30 cellular contexts compared by ENCODE assay signal in genomic region chr3:72105306-72105705, GRCh38.
"Had no signal": no experiment of that assay in that cellular context is flagged by ENCODE, and none has a peak within 500 bp of the region (broad histone marks: within the 10 kb centered on the region; RNA-seq: fewer than 3 reads in every experiment).

No MANE protein-coding gene starts in this region.

- H3K9me3 Mint-ChIP-seq: activated naive CD4-positive, alpha-beta T cell treated with anti-CD3 and anti-CD28 coated beads, Interleukin-2, amount 50 U/mL, for 24 hours; activated naive CD8-positive, alpha-beta T cell treated with anti-CD3 and anti-CD28 coated beads, Interleukin-2, amount 50 U/mL, for 24 hours; activated T-helper 2 cell treated with anti-CD3 and anti-CD28 coated beads, Interferon-gamma antibody, Interleukin-2, Interleukin-4, amounts not matched to agents 10 μg/mL and 5 μg/mL and 100 μg/mL, durations not matched to agents 14 hours and 24 hours and 36 hours; central memory CD8-positive, alpha-beta T cell; nephron; stimulated activated naive B cell treated with anti-CD40 and anti-IgM and Interleukin-4, amounts not matched to agents 10 μg/mL and 1 μg/mL and 100 μg/mL, for 72 hours; T-cell; T-helper 2 cell treated with Interferon-gamma antibody and Interleukin-4, amounts not matched to agents 5 μg/mL and 100 μg/mL, for 36 hours had no signal

- H3K27me3 Mint-ChIP-seq: activated naive CD4-positive, alpha-beta T cell treated with anti-CD3 and anti-CD28 coated beads, Interleukin-2, amount 50 U/mL, for 24 hours had no signal

- H3K27ac ChIP-seq: breast epithelium, epithelial cell of prostate, esophagus squamous epithelium, heart left ventricle, ovary, sigmoid colon, stomach, suprapubic skin, tibial artery had no signal

- H3K27me3 ChIP-seq: breast epithelium, ovary, tibial artery had no signal

- H3K27ac Mint-ChIP-seq: activated CD4-positive, alpha-beta T cell treated with anti-CD3 and anti-CD28 coated beads for 36 hours; activated CD8-positive, alpha-beta memory T cell treated with anti-CD3 and anti-CD28 coated beads, Interleukin-2, amount 10 ng/mL, durations not matched to agents 7 days and 5 days; activated CD8-positive, alpha-beta T cell treated with anti-CD3 and anti-CD28 coated beads, Interleukin-2, amount 10 ng/mL, durations not matched to agents 7 days and 5 days; activated naive CD4-positive, alpha-beta T cell treated with anti-CD3 and anti-CD28 coated beads, Interleukin-2, amount 50 U/mL, for 24 hours; activated naive CD8-positive, alpha-beta T cell treated with anti-CD3 and anti-CD28 coated beads, Interleukin-2, amount 50 U/mL, for 24 hours; activated T-helper 2 cell treated with anti-CD3 and anti-CD28 coated beads, Interferon-gamma antibody, Interleukin-2, Interleukin-4, amounts not matched to agents 10 μg/mL and 5 μg/mL and 100 μg/mL, durations not matched to agents 14 hours and 24 hours and 36 hours; nephron; stimulated activated naive B cell treated with anti-CD40 and anti-IgM and Interleukin-4, amounts not matched to agents 10 μg/mL and 1 μg/mL and 100 μg/mL, for 72 hours; T-cell; T-helper 2 cell treated with Interferon-gamma antibody and Interleukin-4, amounts not matched to agents 5 μg/mL and 100 μg/mL, for 36 hours had no signal

- ATAC-seq: activated CD4-positive, alpha-beta T cell treated with anti-CD3 and anti-CD28 coated beads for 36 hours; activated CD8-positive, alpha-beta memory T cell treated with anti-CD3 and anti-CD28 coated beads, Interleukin-2, amount 10 ng/mL, durations not matched to agents 7 days and 5 days; activated CD8-positive, alpha-beta T cell treated with anti-CD3 and anti-CD28 coated beads, Interleukin-2, amount 10 ng/mL, durations not matched to agents 7 days and 5 days; activated naive CD8-positive, alpha-beta T cell treated with anti-CD3 and anti-CD28 coated beads, Interleukin-2, amount 50 U/mL, for 24 hours; heart left ventricle; left lobe of liver; stimulated activated naive B cell treated with anti-CD40 and anti-IgM and Interleukin-4, amounts not matched to agents 10 μg/mL and 1 μg/mL and 100 μg/mL, for 72 hours; T-cell had no signal

- H3K4me2 ChIP-seq: smooth muscle cell had no signal

- H3K36me3 Mint-ChIP-seq: activated CD8-positive, alpha-beta memory T cell treated with anti-CD3 and anti-CD28 coated beads, Interleukin-2, amount 10 ng/mL, durations not matched to agents 7 days and 5 days; activated naive CD4-positive, alpha-beta T cell treated with anti-CD3 and anti-CD28 coated beads, Interleukin-2, amount 50 U/mL, for 24 hours; stimulated activated naive B cell treated with anti-CD40 and anti-IgM and Interleukin-4, amounts not matched to agents 10 μg/mL and 1 μg/mL and 100 μg/mL, for 72 hours; T-cell had no signal

- DNase-seq: activated CD4-positive, alpha-beta T cell treated with anti-CD3 and anti-CD28 coated beads for 36 hours; activated CD4-positive, CD25-positive, alpha-beta regulatory T cell; activated CD8-positive, alpha-beta memory T cell treated with anti-CD3 and anti-CD28 coated beads, Interleukin-2, amount 10 ng/mL, durations not matched to agents 7 days and 5 days; activated CD8-positive, alpha-beta T cell treated with anti-CD3 and anti-CD28 coated beads, Interleukin-2, amount 10 ng/mL, durations not matched to agents 7 days and 5 days; activated naive CD8-positive, alpha-beta T cell treated with anti-CD3 and anti-CD28 coated beads, Interleukin-2, amount 50 U/mL, for 24 hours; activated T-cell treated with anti-CD3 and anti-CD28 coated beads, Interleukin-2, amount 50 U/mL, for 48 hours; dermis blood vessel endothelial cell; effector CD4-positive, alpha-beta T cell; esophagus squamous epithelium; heart left ventricle; mesendoderm; ovary; retina; sigmoid colon; stimulated activated CD4-positive, alpha-beta T cell treated with anti-CD3 and anti-CD28 coated beads, Interleukin-1b, Interleukin-23, amount 100 ng/mL, for 48 hours; stimulated activated naive B cell treated with anti-CD40 and anti-IgM and Interleukin-4, amounts not matched to agents 10 μg/mL and 1 μg/mL and 100 μg/mL, for 72 hours; stomach; T-cell; tibial artery had no signal

- H3K36me3 ChIP-seq: breast epithelium, esophagus squamous epithelium, heart left ventricle, ovary, sigmoid colon, stomach, suprapubic skin, tibial artery had no signal

- H3K9me3 ChIP-seq: breast epithelium, esophagus squamous epithelium, heart left ventricle, ovary, sigmoid colon, stomach, suprapubic skin, tibial artery had no signal

- H3K4me3 Mint-ChIP-seq: activated CD4-positive, alpha-beta T cell treated with anti-CD3 and anti-CD28 coated beads for 36 hours; activated CD8-positive, alpha-beta memory T cell treated with anti-CD3 and anti-CD28 coated beads, Interleukin-2, amount 10 ng/mL, durations not matched to agents 7 days and 5 days; activated CD8-positive, alpha-beta T cell treated with anti-CD3 and anti-CD28 coated beads, Interleukin-2, amount 10 ng/mL, durations not matched to agents 7 days and 5 days; activated naive CD4-positive, alpha-beta T cell treated with anti-CD3 and anti-CD28 coated beads, Interleukin-2, amount 50 U/mL, for 24 hours; activated naive CD8-positive, alpha-beta T cell treated with anti-CD3 and anti-CD28 coated beads, Interleukin-2, amount 50 U/mL, for 24 hours; central memory CD8-positive, alpha-beta T cell; nephron; stimulated activated naive B cell treated with anti-CD40 and anti-IgM and Interleukin-4, amounts not matched to agents 10 μg/mL and 1 μg/mL and 100 μg/mL, for 72 hours; T-cell; T-helper 2 cell treated with Interferon-gamma antibody and Interleukin-4, amounts not matched to agents 5 μg/mL and 100 μg/mL, for 36 hours had no signal

- H3K4me3 ChIP-seq: breast epithelium, esophagus squamous epithelium, heart left ventricle, lung, ovary, sigmoid colon, smooth muscle cell, stomach, suprapubic skin, tibial artery had no signal
